In the genomic region with DNA sequence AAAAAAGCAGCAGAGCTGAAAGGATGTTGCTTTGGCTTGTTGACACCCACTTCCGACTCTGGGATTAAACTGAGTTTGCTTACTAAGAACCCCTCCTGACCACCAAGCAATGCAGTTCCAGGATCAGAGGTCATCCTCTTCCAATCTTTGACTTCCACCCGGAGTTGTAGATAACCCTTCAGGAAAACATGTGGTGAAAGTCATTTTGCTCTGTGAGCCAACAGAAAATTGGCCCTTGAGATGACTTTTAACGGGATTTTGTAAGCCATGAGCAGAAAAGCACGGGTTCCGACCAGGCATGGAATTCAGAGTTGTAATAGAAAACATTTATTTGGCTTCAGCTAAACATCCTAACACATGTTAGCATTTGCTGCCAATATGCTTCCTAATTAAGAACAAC, we compare ENCODE assay signal across 28 cellular contexts.
A peak's percentile ranks its signal among the peaks of the same experiment; 100 is the strongest.
DNase-seq lines count a peak whose midpoint lies in the region; ATAC-seq, FAIRE-seq and TF ChIP-seq lines count a peak whose summit lies in the region.
"Had no signal": no experiment of that assay in that cellular context is flagged by ENCODE, and none has a peak within 500 bp of the region (broad histone marks: within the 10 kb centered on the region; RNA-seq: fewer than 3 reads in every experiment).

No MANE protein-coding gene starts in this region.

- no peaks in the 10 kb centered on the region for H3K79me2 ChIP-seq in neural progenitor cell (ENCODE audit: low read depth)

- H3K27me3 Mint-ChIP-seq in neural progenitor cell (ENCODE audit: insufficient read depth, low read depth) = peaks cover 5% of the 10 kb centered on the region
- H3K27me3 Mint-ChIP-seq: T-helper 17 cell had no signal

- no peaks in the 10 kb centered on the region for H3K36me3 ChIP-seq in gastroesophageal sphincter
- H3K36me3 ChIP-seq in lung (ENCODE audit: control insufficient read depth in 2 of 2, insufficient read depth in 2 of 2, low read length in 2 of 2) = no peaks in the 10 kb centered on the region
- no peaks in the 10 kb centered on the region for H3K36me3 ChIP-seq in uterus
- H3K36me3 ChIP-seq in neural progenitor cell = no peaks in the 10 kb centered on the region
- H3K36me3 ChIP-seq: colonic mucosa, pancreas, sigmoid colon, transverse colon had no signal

- H3K27ac Mint-ChIP-seq in neural progenitor cell = no peak overlapping the region
- H3K27ac Mint-ChIP-seq: activated CD4-positive, alpha-beta T cell treated with anti-CD3 and anti-CD28 coated beads for 36 hours; CD4-positive, alpha-beta T cell; endodermal cell; naive B cell; stimulated activated naive CD8-positive, alpha-beta T cell treated with anti-CD3 and anti-CD28 coated beads, Interleukin-15, amount 100 ng/mL, for 72 hours; T-helper 17 cell had no signal

- H3K4me3 ChIP-seq in gastroesophageal sphincter (no peak overlapping the region), lung (no peak overlapping the region), uterus (no peak overlapping the region), neural progenitor cell (no peak overlapping the region)
- H3K4me3 ChIP-seq: colonic mucosa, pancreas, sigmoid colon, SK-N-MC, transverse colon had no signal

- DNase-seq in lung (ENCODE audit: low spot score) (no peak), uterus (peak; percentile 49 to 68), NAMALWA (ENCODE audit: low spot score) (no peak), neural progenitor cell (ENCODE audit: low spot score) (no peak), OCI-M1 (lab: John Stamatoyannopoulos, UW) (no peak)
- DNase-seq: activated CD4-positive, alpha-beta T cell treated with anti-CD3 and anti-CD28 coated beads for 36 hours; CD4-positive, alpha-beta T cell; colonic mucosa; DMS153; endodermal cell; hypothalamus; naive B cell; NCI-H1092; NCI-H2029; NCI-H345; NCI-H748 treated with DMSO at 0.1 percent for 48 hours; pancreas; sigmoid colon; stimulated activated naive CD8-positive, alpha-beta T cell treated with anti-CD3 and anti-CD28 coated beads, Interleukin-15, amount 100 ng/mL, for 72 hours; T-helper 17 cell; transverse colon had no signal

- H3K9ac ChIP-seq in neural progenitor cell = no peak overlapping the region

- no peak overlapping the region for H2AFZ ChIP-seq in neural progenitor cell (replicated peaks)

- peaks cover 4% of the 10 kb centered on the region for H3K9me3 Mint-ChIP-seq in neural progenitor cell
- H3K9me3 Mint-ChIP-seq: CD4-positive, alpha-beta T cell; stimulated activated naive CD8-positive, alpha-beta T cell treated with anti-CD3 and anti-CD28 coated beads, Interleukin-15, amount 100 ng/mL, for 72 hours had no signal

- H3K4me1 Mint-ChIP-seq in neural progenitor cell = peaks cover 12% of the 10 kb centered on the region
- H3K4me1 Mint-ChIP-seq: activated CD4-positive, alpha-beta T cell treated with anti-CD3 and anti-CD28 coated beads for 36 hours; naive B cell; stimulated activated naive CD8-positive, alpha-beta T cell treated with anti-CD3 and anti-CD28 coated beads, Interleukin-15, amount 100 ng/mL, for 72 hours; T-helper 17 cell had no signal

- no peak overlapping the region for H3K4me2 ChIP-seq in neural progenitor cell

- no peaks in the 10 kb centered on the region for H4K20me1 ChIP-seq in neural progenitor cell (ENCODE audit: low read depth)

- H3K4me1 ChIP-seq in gastroesophageal sphincter = peaks cover 0 to 30% (median 0%) of the 10 kb centered on the region in 3 donors
- H3K4me1 ChIP-seq in lung (ENCODE audit: control insufficient read depth in 2 of 2, insufficient read depth in 2 of 2, low read length in 2 of 2) = peaks cover 3 to 4% of the 10 kb centered on the region in 2 donors
- H3K4me1 ChIP-seq in uterus = peaks cover 4 to 6% of the 10 kb centered on the region in 2 donors
- H3K4me1 ChIP-seq in neural progenitor cell = peaks cover 13% of the 10 kb centered on the region
- H3K4me1 ChIP-seq: colonic mucosa, sigmoid colon, transverse colon had no signal

- H3K9me3 ChIP-seq in gastroesophageal sphincter = no peaks in the 10 kb centered on the region
- H3K9me3 ChIP-seq in lung (ENCODE audit: control insufficient read depth in 2 of 2, insufficient read depth in 1 of 2, low read length in 1 of 2) = peaks cover 0 to 2% of the 10 kb centered on the region in 2 donors
- no peaks in the 10 kb centered on the region for H3K9me3 ChIP-seq in uterus
- H3K9me3 ChIP-seq in neural progenitor cell (ENCODE audit: low read depth) = no peaks in the 10 kb centered on the region
- H3K9me3 ChIP-seq: colonic mucosa, pancreas, sigmoid colon, transverse colon had no signal

- 47 to 78% methylated on average over 3 to 4 of the region's 5 CpGs for WGBS in gastroesophageal sphincter (ENCODE audit: low coverage in 1 of 2), 2 donors
- 47 to 55% methylated on average over 5 of the region's 5 CpGs for WGBS in lung, 2 donors

- TF ChIP-seq POLR2A in gastroesophageal sphincter (IDR thresholded peaks at IDR 0.05) = no peak
- no peak for TF ChIP-seq POLR2A in uterus (IDR thresholded peaks at IDR 0.05)

- FAIRE-seq in endometrium (lab: Jason Lieb, UNC) = peak; percentile 78
- FAIRE-seq: bronchial epithelial cell, GM19239, islet of Langerhans, pancreas had no signal

- no peak overlapping the region for H3K4me3 Mint-ChIP-seq in neural progenitor cell
- H3K4me3 Mint-ChIP-seq: activated CD4-positive, alpha-beta T cell treated with anti-CD3 and anti-CD28 coated beads for 36 hours; CD4-positive, alpha-beta T cell; endodermal cell; naive B cell; stimulated activated naive CD8-positive, alpha-beta T cell treated with anti-CD3 and anti-CD28 coated beads, Interleukin-15, amount 100 ng/mL, for 72 hours; T-helper 17 cell had no signal

- TF ChIP-seq CTCF in gastroesophageal sphincter (IDR thresholded peaks at IDR 0.05) = no peak
- no peak for TF ChIP-seq CTCF in lung (IDR thresholded peaks at IDR 0.05; ENCODE audit: control extremely low read depth, extremely low read depth)
- no peak for TF ChIP-seq CTCF in uterus (IDR thresholded peaks at IDR 0.05)
- no peak for TF ChIP-seq CTCF in neural progenitor cell (IDR thresholded peaks at IDR 0.05)

- H3K27ac ChIP-seq in gastroesophageal sphincter (peak overlapping the region in 2 of 4 donors; percentile 27 to 56), lung (ENCODE audit: low read depth in 1 of 2, low read length in 1 of 2) (peak overlapping the region in 1 of 2 donors; percentile 33), uterus (peak overlapping the region; percentile 73 to 76), neural progenitor cell (no peak overlapping the region)
- H3K27ac ChIP-seq: colonic mucosa, pancreas, SK-N-MC, transverse colon had no signal

- intact Hi-C loops in uterus (cut with DNase I; ENCODE audit: low total_unique reads) = no loop called here

- peak; percentile 68 for ATAC-seq in gastroesophageal sphincter
- ATAC-seq in lung (ENCODE audit: insufficient read depth, low FRiP score) = peak; percentile 34
- ATAC-seq: activated CD4-positive, alpha-beta T cell treated with anti-CD3 and anti-CD28 coated beads for 36 hours; HCT116; pancreas; stimulated activated naive CD8-positive, alpha-beta T cell treated with anti-CD3 and anti-CD28 coated beads, Interleukin-15, amount 100 ng/mL, for 72 hours; T-helper 17 cell had no signal

- TF ChIP-seq EP300 in gastroesophageal sphincter (IDR thresholded peaks at IDR 0.05) = no peak

- peaks cover 8% of the 10 kb centered on the region for H3F3A ChIP-seq in neural progenitor cell (ENCODE audit: low read depth)

- H3K27me3 ChIP-seq in gastroesophageal sphincter (no peaks in the 10 kb centered on the region), lung (ENCODE audit: control insufficient read depth, insufficient read depth) (no peaks in the 10 kb centered on the region), uterus (no peaks in the 10 kb centered on the region), neural progenitor cell (no peaks in the 10 kb centered on the region)
- H3K27me3 ChIP-seq: colonic mucosa, pancreas, sigmoid colon, transverse colon had no signal

- H3K36me3 Mint-ChIP-seq in neural progenitor cell = peaks cover 10% of the 10 kb centered on the region
- H3K36me3 Mint-ChIP-seq: naive B cell had no signal

Comparison
In these comparisons a context has a peak if more than half of its experiments do, and no peak if none do; other contexts are left out.
1. DNase-seq: peak in uterus (2 of 2); none in lung (single experiment), NAMALWA (single experiment), neural progenitor cell (single experiment) and OCI-M1 (single experiment).